ENCODE assay signal across 8 cellular contexts in the genomic region with DNA sequence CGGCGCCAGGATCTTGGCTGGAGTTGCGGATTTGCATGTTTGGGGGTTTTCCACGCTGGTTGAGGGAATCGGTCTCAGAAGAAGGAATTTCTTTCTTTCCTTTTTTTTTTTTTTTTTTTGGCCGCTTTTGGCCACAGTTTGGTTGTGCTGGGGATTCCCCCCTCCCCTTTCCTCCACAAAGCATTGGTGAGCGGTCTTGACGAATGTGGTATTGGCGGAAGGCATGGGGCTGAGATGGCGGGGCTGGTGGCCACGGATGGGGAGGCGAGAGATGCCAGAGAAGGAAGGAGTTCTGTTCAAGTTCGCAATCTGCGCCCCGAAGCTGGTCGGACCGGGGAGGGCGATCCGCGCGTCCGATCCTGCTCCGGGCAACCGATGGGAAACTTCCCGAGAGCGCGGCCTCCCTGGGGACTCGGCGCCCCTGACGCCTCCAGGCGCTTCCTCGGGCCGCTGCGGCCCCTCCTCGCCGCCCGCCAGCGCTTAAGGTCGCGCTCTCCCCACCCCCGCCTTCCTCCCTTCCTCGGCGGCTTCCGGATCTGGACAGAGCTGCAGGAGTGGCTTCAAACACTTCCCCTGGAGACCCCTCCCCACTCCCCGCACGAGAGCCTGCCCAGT. TPM values are rescaled to one million over a fixed set of nuclear protein-coding genes. Genes with fewer than 3 reads are reported as not detected.
DNase-seq lines count a peak whose midpoint lies in the region; ATAC-seq and TF ChIP-seq lines count a peak whose summit lies in the region.

No MANE protein-coding gene starts in this region.

- no peaks in the 10 kb centered on the region for H3K36me3 ChIP-seq in parathyroid adenoma (ENCODE audit: control insufficient read depth, insufficient read depth, low read length)

- H3K36me3 Mint-ChIP-seq in activated T-cell treated with anti-CD3 and anti-CD28 coated beads, Interleukin-2, amount 50 U/mL, for 4 hours (ENCODE audit: insufficient read depth), result no peaks in the 10 kb centered on the region
- H3K36me3 Mint-ChIP-seq in T-cell, result peaks cover 2% of the 10 kb centered on the region

- no peak overlapping the region for H3K27ac ChIP-seq in parathyroid adenoma

- peaks cover 37% of the 10 kb centered on the region for H3K4me1 Mint-ChIP-seq in activated T-cell treated with anti-CD3 and anti-CD28 coated beads, Interleukin-2, amount 50 U/mL, for 4 hours (ENCODE audit: low read depth)
- H3K4me1 Mint-ChIP-seq in T-cell, result peaks cover 43 to 49% (median 44%) of the 10 kb centered on the region in 3 donors

- no peaks in the 10 kb centered on the region for H3K27me3 ChIP-seq in parathyroid adenoma (ENCODE audit: control insufficient read depth, insufficient read depth, low read length)

- DNase-seq in activated T-cell treated with anti-CD3 and anti-CD28 coated beads, Interleukin-2, amount 50 U/mL, for 4 hours, result no peak
- DNase-seq in activated T-cell treated with anti-CD3 and anti-CD28 coated beads for 4 hours, result no peak
- peak in 1 of 34 experiments; percentile 26 for DNase-seq in T-cell
- DNase-seq in fibroblast of pulmonary artery (ENCODE audit: low read depth), result peak; percentile 71
- DNase-seq in NCI-H2029 (lab: John Stamatoyannopoulos, UW), result no peak

- CTCF ChIA-PET in T-cell (lab: Charles Lee), result interaction anchor here in 1 of 2 donors (0.6 kb wide), 1 partner anchor 34 kb away, joined by 4 read pairs; no protein-coding TSS in a partner anchor

- peaks cover 96% of the 10 kb centered on the region for H3K79me2 ChIP-seq in parathyroid adenoma

- H2AFZ ChIP-seq in parathyroid adenoma, result no peak overlapping the region

- H3K4me3 ChIP-seq in fibroblast of pulmonary artery (replicated peaks; ENCODE audit: low read depth, low read length) (peak overlapping the region; percentile 53), parathyroid adenoma (ENCODE audit: low read depth, low read length) (no peak overlapping the region)

- H3K27ac Mint-ChIP-seq in T-cell, result no peak overlapping the region

- TF ChIP-seq CTCF in fibroblast of pulmonary artery (IDR thresholded peaks at IDR 0.05; ENCODE audit: low read length, missing control alignments), result no peak
- TF ChIP-seq CTCF in parathyroid adenoma (IDR thresholded peaks at IDR 0.05), result no peak

- no peak overlapping the region for H3K9ac ChIP-seq in parathyroid adenoma

- no peak for ATAC-seq in activated T-cell treated with anti-CD3 and anti-CD28 coated beads, Interleukin-2, amount 50 U/mL, for 4 hours
- ATAC-seq in T-cell (replicated peaks in 1 of 4), result peak in 2 of 4 experiments; percentile 22 to 35
- ATAC-seq in GM19324 (IDR thresholded peaks at IDR 0.05; ENCODE audit: low FRiP score, unreplicated experiment), result no peak
- no peak for ATAC-seq in esophagus mucosa

- H3K4me1 ChIP-seq in parathyroid adenoma, result peaks cover 17% of the 10 kb centered on the region

- no peaks in the 10 kb centered on the region for H3K9me3 Mint-ChIP-seq in activated T-cell treated with anti-CD3 and anti-CD28 coated beads, Interleukin-2, amount 50 U/mL, for 4 hours
- H3K9me3 Mint-ChIP-seq in T-cell, result no peaks in the 10 kb centered on the region

- peak overlapping the region; percentile 79 for H3K4me3 Mint-ChIP-seq in activated T-cell treated with anti-CD3 and anti-CD28 coated beads, Interleukin-2, amount 50 U/mL, for 4 hours
- H3K4me3 Mint-ChIP-seq in T-cell, result peak overlapping the region; percentile 79 to 85 (median 79)

- no peaks in the 10 kb centered on the region for H3K9me3 ChIP-seq in parathyroid adenoma (ENCODE audit: control insufficient read depth, low read length)

- POLR2A ChIA-PET in T-cell (lab: Charles Lee), result interaction anchor here (0.6 to 1.0 kb wide), 2 partner anchors 41 to 42 kb away, joined by 3 to 8 read pairs; no protein-coding TSS in a partner anchor

- H3K4me2 ChIP-seq in parathyroid adenoma (ENCODE audit: low read length), result peak overlapping the region; percentile 13

- peaks cover 22% of the 10 kb centered on the region for H3K27me3 Mint-ChIP-seq in activated T-cell treated with anti-CD3 and anti-CD28 coated beads, Interleukin-2, amount 50 U/mL, for 4 hours (ENCODE audit: low read depth)
- H3K27me3 Mint-ChIP-seq in T-cell, result peaks cover 18 to 23% of the 10 kb centered on the region in 2 donors

RNA-seq across cellular contexts. Expression of gene RAI1, which starts 43.2 kb away (rescaled TPM):
- 10 to 100 TPM; 19.9 to 22.4 (median 20.1) TPM for total RNA-seq in activated T-cell treated with anti-CD3 and anti-CD28 coated beads, Interleukin-2, amount 50 U/mL, for 4 hours
- total RNA-seq in T-cell, result 10 to 100 TPM; 20.1 to 31.2 (median 24.5) TPM
- total RNA-seq in esophagus mucosa, result 20.4 TPM
